Comparison of ENCODE assay signal across 15 cellular contexts in genomic region chr1:40820251-40820797, GRCh38. TPM values are rescaled to one million over a fixed set of nuclear protein-coding genes. Genes with fewer than 3 reads are reported as not detected.
DNase-seq lines count a peak whose midpoint lies in the region; ATAC-seq and TF ChIP-seq lines count a peak whose summit lies in the region.
"Had no signal": no experiment of that assay in that cellular context is flagged by ENCODE, and none has a peak within 500 bp of the region (broad histone marks: within the 10 kb centered on the region; RNA-seq: fewer than 3 reads in every experiment).

No MANE protein-coding gene starts in this region.

- H3K27ac Mint-ChIP-seq in WTC11: no peak overlapping the region
- no peak overlapping the region for H3K27ac Mint-ChIP-seq in activated CD8-positive, alpha-beta T cell treated with anti-CD3 and anti-CD28 coated beads, Interleukin-2, amount 10 ng/mL, durations not matched to agents 7 days and 5 days
- H3K27ac Mint-ChIP-seq: activated naive CD4-positive, alpha-beta T cell treated with anti-CD3 and anti-CD28 coated beads, Interleukin-2, amount 10 ng/mL, durations not matched to agents 7 days and 5 days; stimulated activated naive CD8-positive, alpha-beta T cell treated with anti-CD3 and anti-CD28 coated beads, Interleukin-15, Interleukin-2, amounts not matched to agents 100 ng/mL and 50 ng/mL, for 24 hours had no signal

- no peak overlapping the region for H3K4me3 ChIP-seq in liver (ENCODE audit: low read depth in 1 of 3, low read length in 3 of 3)
- no peak overlapping the region for H3K4me3 ChIP-seq in sigmoid colon

- no peak for TF ChIP-seq POLR2A in sigmoid colon (IDR thresholded peaks at IDR 0.05)

- H3K9me3 ChIP-seq in liver (ENCODE audit: control insufficient read depth in 4 of 4, low read length in 3 of 4) (no peaks in the 10 kb centered on the region), sigmoid colon (no peaks in the 10 kb centered on the region)

- no peaks in the 10 kb centered on the region for H3K27me3 ChIP-seq in liver (ENCODE audit: control insufficient read depth in 4 of 4, insufficient read depth in 4 of 4, low read length in 3 of 4)
- no peaks in the 10 kb centered on the region for H3K27me3 ChIP-seq in sigmoid colon

- no peak overlapping the region for H3K9ac ChIP-seq in liver (ENCODE audit: low read depth in 1 of 2, low read length in 2 of 2)

- CTCF ChIA-PET in HEK293T (lab: Yijun Ruan, JAX): no interaction called here
- CTCF ChIA-PET in WTC11 (lab: Charles Lee): interaction anchor here (1.0 to 1.6 kb wide), 6 partner anchors 17 to 190 kb away, joined by 4 to 7 read pairs (median 5); no protein-coding TSS in a partner anchor
- CTCF ChIA-PET in activated CD8-positive, alpha-beta T cell treated with anti-CD3 and anti-CD28 coated beads, Interleukin-2, amount 10 ng/mL, durations not matched to agents 7 days and 5 days (lab: Charles Lee): interaction anchor here (0.6 to 0.8 kb wide), 2 partner anchors 31 to 41 kb away, joined by 3 read pairs; no protein-coding TSS in a partner anchor

- peaks cover 21% of the 10 kb centered on the region for H3K27me3 Mint-ChIP-seq in WTC11 (ENCODE audit: low read depth)
- H3K27me3 Mint-ChIP-seq in activated CD8-positive, alpha-beta T cell treated with anti-CD3 and anti-CD28 coated beads, Interleukin-2, amount 10 ng/mL, durations not matched to agents 7 days and 5 days (ENCODE audit: low read depth): peaks cover 9% of the 10 kb centered on the region
- H3K27me3 Mint-ChIP-seq: IgD-negative memory B cell; stimulated activated naive CD8-positive, alpha-beta T cell treated with anti-CD3 and anti-CD28 coated beads, Interleukin-15, Interleukin-2, amounts not matched to agents 100 ng/mL and 50 ng/mL, for 24 hours had no signal

- no peak overlapping the region for H3K4me3 Mint-ChIP-seq in WTC11
- H3K4me3 Mint-ChIP-seq in activated CD8-positive, alpha-beta T cell treated with anti-CD3 and anti-CD28 coated beads, Interleukin-2, amount 10 ng/mL, durations not matched to agents 7 days and 5 days: no peak overlapping the region
- H3K4me3 Mint-ChIP-seq: stimulated activated naive CD8-positive, alpha-beta T cell treated with anti-CD3 and anti-CD28 coated beads, Interleukin-15, Interleukin-2, amounts not matched to agents 100 ng/mL and 50 ng/mL, for 24 hours had no signal

- no peaks in the 10 kb centered on the region for H3K9me3 Mint-ChIP-seq in WTC11
- H3K9me3 Mint-ChIP-seq in activated CD8-positive, alpha-beta T cell treated with anti-CD3 and anti-CD28 coated beads, Interleukin-2, amount 10 ng/mL, durations not matched to agents 7 days and 5 days (ENCODE audit: insufficient read depth): no peaks in the 10 kb centered on the region
- H3K9me3 Mint-ChIP-seq: activated naive CD4-positive, alpha-beta T cell treated with anti-CD3 and anti-CD28 coated beads, Interleukin-2, amount 10 ng/mL, durations not matched to agents 7 days and 5 days; IgD-negative memory B cell; stimulated activated naive CD8-positive, alpha-beta T cell treated with anti-CD3 and anti-CD28 coated beads, Interleukin-15, Interleukin-2, amounts not matched to agents 100 ng/mL and 50 ng/mL, for 24 hours had no signal

- H3K36me3 ChIP-seq in liver (ENCODE audit: control insufficient read depth in 4 of 4, insufficient read depth in 3 of 4, low read depth in 1 of 4, low read length in 3 of 4) (no peaks in the 10 kb centered on the region), sigmoid colon (peaks cover 0 to 51% (median 8%) of the 10 kb centered on the region in 4 donors)

- WGBS in liver: 50% methylated on average over 3 of the region's 3 CpGs
- WGBS in sigmoid colon, 2 donors: 93 to 95% methylated on average over 3 of the region's 3 CpGs

- intact Hi-C loops in sigmoid colon (cut with DNase I): no loop called here

- TF ChIP-seq CTCF in WTC11 (IDR thresholded peaks at IDR 0.05): no peak
- no peak for TF ChIP-seq CTCF in liver (IDR thresholded peaks at IDR 0.05; ENCODE audit: low read depth, low read length, missing input control)
- no peak for TF ChIP-seq CTCF in sigmoid colon (IDR thresholded peaks at IDR 0.05)

- TF ChIP-seq RAD21 in liver (IDR thresholded peaks at IDR 0.05): peak in 1 of 2 donors; percentile 64

- peak; percentile 34 to 48 for DNase-seq in AML-193 (lab: John Stamatoyannopoulos, UW)
- peak; percentile 31 for DNase-seq in HEK293T (ENCODE audit: extremely low spot score)
- peak; percentile 50 for DNase-seq in WTC11 (ENCODE audit: low spot score)
- DNase-seq in sigmoid colon: no peak
- no peak for DNase-seq in activated CD8-positive, alpha-beta T cell treated with anti-CD3 and anti-CD28 coated beads, Interleukin-2, amount 10 ng/mL, durations not matched to agents 7 days and 5 days
- DNase-seq: activated naive CD4-positive, alpha-beta T cell treated with anti-CD3 and anti-CD28 coated beads, Interleukin-2, amount 10 ng/mL, durations not matched to agents 7 days and 5 days; cortex of kidney; DND-41; NCI-H2171 treated with DMSO at 0.1 percent for 48 hours; RPMI8226 had no signal

- peaks cover 23% of the 10 kb centered on the region for H3K4me1 Mint-ChIP-seq in WTC11
- H3K4me1 Mint-ChIP-seq in activated CD8-positive, alpha-beta T cell treated with anti-CD3 and anti-CD28 coated beads, Interleukin-2, amount 10 ng/mL, durations not matched to agents 7 days and 5 days (ENCODE audit: low read depth): peaks cover 30% of the 10 kb centered on the region

- no peaks in the 10 kb centered on the region for H3K36me3 Mint-ChIP-seq in WTC11
- no peaks in the 10 kb centered on the region for H3K36me3 Mint-ChIP-seq in activated CD8-positive, alpha-beta T cell treated with anti-CD3 and anti-CD28 coated beads, Interleukin-2, amount 10 ng/mL, durations not matched to agents 7 days and 5 days (ENCODE audit: low read depth)
- H3K36me3 Mint-ChIP-seq: activated naive CD4-positive, alpha-beta T cell treated with anti-CD3 and anti-CD28 coated beads, Interleukin-2, amount 10 ng/mL, durations not matched to agents 7 days and 5 days; IgD-negative memory B cell had no signal

- no peak overlapping the region for H3K27ac ChIP-seq in liver (ENCODE audit: low read depth in 1 of 2, low read length in 2 of 2)
- H3K27ac ChIP-seq in sigmoid colon: peak overlapping the region in 2 of 4 donors; percentile 1 to 45

- no peak for TF ChIP-seq EP300 in sigmoid colon (IDR thresholded peaks at IDR 0.05)

- H3K4me1 ChIP-seq in liver (ENCODE audit: control insufficient read depth in 4 of 4, insufficient read depth in 4 of 4, low read length in 3 of 4) (peaks cover 4 to 20% (median 12%) of the 10 kb centered on the region in 4 donors), sigmoid colon (peaks cover 0 to 49% (median 20%) of the 10 kb centered on the region in 4 donors)

- POLR2A ChIA-PET in HEK293T (lab: Yijun Ruan, JAX) (interaction anchor here (1.6 kb wide), 1 partner anchor 42 kb away, joined by 4 read pairs; the partner anchor contains the start of gene CITED4), WTC11 (lab: Charles Lee) (interaction anchor here (1.6 kb wide), 1 partner anchor 129 kb away, joined by 3 read pairs; no protein-coding TSS in a partner anchor)
- POLR2A ChIA-PET in activated CD8-positive, alpha-beta T cell treated with anti-CD3 and anti-CD28 coated beads, Interleukin-2, amount 10 ng/mL, durations not matched to agents 7 days and 5 days (lab: Charles Lee): no interaction called here

- ATAC-seq in WTC11: peak; percentile 29
- ATAC-seq in GM21390 (IDR thresholded peaks at IDR 0.05; ENCODE audit: unreplicated experiment): no peak
- ATAC-seq in HG02759 (IDR thresholded peaks at IDR 0.05; ENCODE audit: unreplicated experiment): no peak
- ATAC-seq in activated CD8-positive, alpha-beta T cell treated with anti-CD3 and anti-CD28 coated beads, Interleukin-2, amount 10 ng/mL, durations not matched to agents 7 days and 5 days: no peak

TF ChIP-seq in HEK293T, 16 proteins besides CTCF, POLR2A, EP300 and RAD21 (continues in another document):
- TF ChIP-seq SUZ12 (IDR thresholded peaks at IDR 0.05) (no peak), ARNT (IDR thresholded peaks at IDR 0.05) (no peak), SP1 (IDR thresholded peaks at IDR 0.05) (no peak), BHLHE40 (IDR thresholded peaks at IDR 0.05; ENCODE audit: borderline replicate concordance) (no peak)

TF ChIP-seq in WTC11, 78 proteins besides CTCF, POLR2A, EP300 and RAD21:
- no peak for TF ChIP-seq JUN (CRISPR knock-in tag; IDR thresholded peaks at IDR 0.05)
- TF ChIP-seq ZMAT4 (CRISPR knock-in tag; IDR thresholded peaks at IDR 0.05): no peak
- TF ChIP-seq ZNF232 (CRISPR knock-in tag; IDR thresholded peaks at IDR 0.05): no peak
- TF ChIP-seq RELA (CRISPR knock-in tag; IDR thresholded peaks at IDR 0.05; ENCODE audit: borderline replicate concordance): no peak
- TF ChIP-seq ESRRA (CRISPR knock-in tag; IDR thresholded peaks at IDR 0.05; ENCODE audit: borderline replicate concordance): no peak
TF ChIP-seq in WTC11: peak in this region for 0.

TF ChIP-seq in liver, 16 proteins besides CTCF, POLR2A, EP300 and RAD21 (continues in another document):
- TF ChIP-seq JUND (IDR thresholded peaks at IDR 0.05) (peak in 1 of 2 donors; percentile 41), FOXA1 (IDR thresholded peaks at IDR 0.05) (no peak), NR2F2 (IDR thresholded peaks at IDR 0.05) (peak; percentile 53), GABPA (IDR thresholded peaks at IDR 0.05 in 1 of 2, conservative IDR thresholded peaks at IDR 0.05 in 1 of 2) (no peak), HNF4G (IDR thresholded peaks at IDR 0.05) (peak; percentile 42), HNF4A (conservative IDR thresholded peaks at IDR 0.05) (peak; percentile 79 to 80)

RNA-seq across cellular contexts. Expression of gene KCNQ4, which starts 36.7 kb away (rescaled TPM):
- total RNA-seq in WTC11 (2021): 3.3 to 4.0 TPM (median 3.6 TPM) in 3 replicates
- 1 to 10 TPM in 1 of 2 donors, under 1 TPM in 1; 0.33 to 2.1 TPM for total RNA-seq in liver
- under 1 TPM; 0.10 to 0.20 TPM for polyA plus RNA-seq in liver
- 10 to 100 TPM in 1 of 4 donors, 1 to 10 TPM in 3; 4.8 to 10.8 (median 8.7) TPM for total RNA-seq in sigmoid colon
- polyA plus RNA-seq in sigmoid colon: 1 to 10 TPM in 1 of 3 donors, under 1 TPM in 1, not detected in 1; 0.60 to 2.6 TPM
- under 1 TPM; 0.73 to 0.87 TPM for total RNA-seq in activated CD8-positive, alpha-beta T cell treated with anti-CD3 and anti-CD28 coated beads, Interleukin-2, amount 10 ng/mL, durations not matched to agents 7 days and 5 days
- polyA plus RNA-seq: IgD-negative memory B cell had no signal

RNA-seq across cellular contexts. Expression of gene CITED4, which starts 41.8 kb away (rescaled TPM):
- total RNA-seq in WTC11 (2021): 22.3 to 24.6 TPM (median 23.9 TPM) in 3 replicates
- total RNA-seq in liver: 1 to 10 TPM; 1.4 to 6.2 TPM
- 1 to 10 TPM; 4.2 to 9.9 TPM for polyA plus RNA-seq in liver
- 10 to 100 TPM; 22.7 to 59.8 (median 36.9) TPM for total RNA-seq in sigmoid colon
- polyA plus RNA-seq in sigmoid colon: 1 to 10 TPM in 1 of 3 donors, not detected in 2; 3.0 TPM
- total RNA-seq in activated CD8-positive, alpha-beta T cell treated with anti-CD3 and anti-CD28 coated beads, Interleukin-2, amount 10 ng/mL, durations not matched to agents 7 days and 5 days: 1 to 10 TPM; 9.1 to 10.0 TPM

Comparison
In these comparisons a context has a peak if more than half of its experiments do, and no peak if none do; other contexts are left out.
1. DNase-seq: peak in AML-193 (2 of 2), HEK293T (single experiment) and WTC11 (single experiment); none in sigmoid colon (single experiment) and activated CD8-positive, alpha-beta T cell treated with anti-CD3 and anti-CD28 coated beads, Interleukin-2, amount 10 ng/mL, durations not matched to agents 7 days and 5 days (single experiment).